Comparison of ENCODE assay signal across 23 cellular contexts in the genomic region with DNA sequence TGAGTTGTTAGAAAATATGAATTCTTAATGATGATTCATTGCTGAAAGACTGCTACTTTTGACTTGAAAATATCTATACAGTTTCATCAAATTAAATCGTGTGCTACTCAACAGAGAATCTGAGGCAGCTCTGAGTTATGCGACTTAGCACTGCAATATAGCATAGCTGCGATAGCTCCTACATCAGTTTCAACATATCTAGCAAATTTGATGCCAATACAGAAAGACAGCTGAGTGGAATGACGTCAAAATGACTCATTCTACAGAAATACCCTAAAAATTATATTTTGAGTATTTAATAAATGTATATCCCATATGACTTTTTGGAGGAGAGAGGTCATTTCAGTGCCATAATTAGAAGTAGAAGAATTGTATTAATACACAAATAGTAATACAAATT.
DNase-seq lines count a peak whose midpoint lies in the region; ATAC-seq and TF ChIP-seq lines count a peak whose summit lies in the region.
"Had no signal": no experiment of that assay in that cellular context is flagged by ENCODE, and none has a peak within 500 bp of the region (broad histone marks: within the 10 kb centered on the region; RNA-seq: fewer than 3 reads in every experiment).

No MANE protein-coding gene starts in this region.

- H3K79me2 ChIP-seq in trophoblast cell (ENCODE audit: control insufficient read depth, insufficient read depth, low read length, poor library complexity) = no peaks in the 10 kb centered on the region

- H3K79me1 ChIP-seq in trophoblast cell (ENCODE audit: low read length) = no peaks in the 10 kb centered on the region

- no peak overlapping the region for H2BK120ac ChIP-seq in trophoblast cell (ENCODE audit: insufficient read depth, low read length, poor library complexity)

- no peak overlapping the region for H3K9ac ChIP-seq in adipocyte (ENCODE audit: low read length)
- no peak overlapping the region for H3K9ac ChIP-seq in trophoblast cell (ENCODE audit: low read length)

- H4K8ac ChIP-seq in trophoblast cell (ENCODE audit: low read depth, low read length) = no peak overlapping the region

- CTCF ChIA-PET in activated CD4-positive, alpha-beta memory T cell treated with anti-CD3 and anti-CD28 coated beads, Interleukin-2, amount 10 ng/mL, durations not matched to agents 7 days and 5 days (lab: Charles Lee) = interaction anchor here (1.0 to 1.2 kb wide), 2 partner anchors 59 to 61 kb away, joined by 3 to 4 read pairs; no protein-coding TSS in a partner anchor
- CTCF ChIA-PET in activated CD4-positive, alpha-beta memory T cell treated with anti-CD3 and anti-CD28 coated beads for 36 hours (lab: Charles Lee) = no interaction called here

- H3K4me1 Mint-ChIP-seq in activated CD4-positive, alpha-beta memory T cell treated with anti-CD3 and anti-CD28 coated beads, Interleukin-2, amount 10 ng/mL, durations not matched to agents 7 days and 5 days = no peaks in the 10 kb centered on the region
- no peaks in the 10 kb centered on the region for H3K4me1 Mint-ChIP-seq in activated CD4-positive, alpha-beta memory T cell treated with anti-CD3 and anti-CD28 coated beads for 36 hours (ENCODE audit: low read depth)
- H3K4me1 Mint-ChIP-seq in activated T-helper 2 cell treated with anti-CD3 and anti-CD28 coated beads, Interferon-gamma antibody, Interleukin-2, Interleukin-4, amounts not matched to agents 10 μg/mL and 5 μg/mL and 100 μg/mL, durations not matched to agents 14 hours and 24 hours and 36 hours (ENCODE audit: low read depth) = no peaks in the 10 kb centered on the region
- H3K4me1 Mint-ChIP-seq: brain, naive B cell had no signal

- no peak overlapping the region for H4K12ac ChIP-seq in trophoblast cell (ENCODE audit: low read depth, low read length)

- no peak overlapping the region for H2BK12ac ChIP-seq in trophoblast cell (ENCODE audit: low read length)

- H3K36me3 ChIP-seq in adipocyte (ENCODE audit: control insufficient read depth, insufficient read depth, low read length, severe bottlenecking) (no peaks in the 10 kb centered on the region), trophoblast cell (ENCODE audit: control insufficient read depth in 1 of 2, insufficient read depth in 2 of 2, low read length in 2 of 2) (no peaks in the 10 kb centered on the region)
- H3K36me3 ChIP-seq: HAP-1, SJCRH30 had no signal

- no peak overlapping the region for H3K23ac ChIP-seq in trophoblast cell (ENCODE audit: low read length)

- ATAC-seq in GM21717 (IDR thresholded peaks at IDR 0.05; ENCODE audit: unreplicated experiment) (no peak), GM18867 (IDR thresholded peaks at IDR 0.05; ENCODE audit: unreplicated experiment) (no peak)

- H3K36me3 Mint-ChIP-seq in activated CD4-positive, alpha-beta memory T cell treated with anti-CD3 and anti-CD28 coated beads, Interleukin-2, amount 10 ng/mL, durations not matched to agents 7 days and 5 days (ENCODE audit: low read depth) = no peaks in the 10 kb centered on the region
- H3K36me3 Mint-ChIP-seq in activated CD4-positive, alpha-beta memory T cell treated with anti-CD3 and anti-CD28 coated beads for 36 hours = no peaks in the 10 kb centered on the region
- H3K36me3 Mint-ChIP-seq in activated T-helper 2 cell treated with anti-CD3 and anti-CD28 coated beads, Interferon-gamma antibody, Interleukin-2, Interleukin-4, amounts not matched to agents 10 μg/mL and 5 μg/mL and 100 μg/mL, durations not matched to agents 14 hours and 24 hours and 36 hours (ENCODE audit: low read depth) = no peaks in the 10 kb centered on the region
- H3K36me3 Mint-ChIP-seq: brain, naive B cell had no signal

- H3K4me3 ChIP-seq in NB4 (ENCODE audit: low read depth, low read length) (peak overlapping the region; percentile 71), adipocyte (ENCODE audit: low read length) (no peak overlapping the region), trophoblast cell (ENCODE audit: low read depth, low read length) (no peak overlapping the region)
- H3K4me3 ChIP-seq: HAP-1, SJCRH30 had no signal

- H2AK5ac ChIP-seq in trophoblast cell (ENCODE audit: low read length) = no peak overlapping the region

- no peak overlapping the region for H3K4me2 ChIP-seq in trophoblast cell (ENCODE audit: low read length)

- H2AFZ ChIP-seq in trophoblast cell (ENCODE audit: insufficient read depth, low read length, poor library complexity) = no peak overlapping the region

- H3K18ac ChIP-seq in trophoblast cell (ENCODE audit: low read length) = no peak overlapping the region

- H3K4me3 Mint-ChIP-seq in activated CD4-positive, alpha-beta memory T cell treated with anti-CD3 and anti-CD28 coated beads, Interleukin-2, amount 10 ng/mL, durations not matched to agents 7 days and 5 days = peak overlapping the region; percentile 21
- H3K4me3 Mint-ChIP-seq in activated CD4-positive, alpha-beta memory T cell treated with anti-CD3 and anti-CD28 coated beads for 36 hours = no peak overlapping the region
- H3K4me3 Mint-ChIP-seq in activated T-helper 2 cell treated with anti-CD3 and anti-CD28 coated beads, Interferon-gamma antibody, Interleukin-2, Interleukin-4, amounts not matched to agents 10 μg/mL and 5 μg/mL and 100 μg/mL, durations not matched to agents 14 hours and 24 hours and 36 hours (ENCODE audit: low read depth) = no peak overlapping the region
- H3K4me3 Mint-ChIP-seq: brain; naive B cell; T-helper 2 cell treated with Interferon-gamma antibody and Interleukin-4, amounts not matched to agents 5 μg/mL and 100 μg/mL, for 36 hours had no signal

- no peak overlapping the region for H4K91ac ChIP-seq in trophoblast cell (ENCODE audit: low read depth, low read length)

- H3K27me3 ChIP-seq in adipocyte (replicated peaks; ENCODE audit: control insufficient read depth, insufficient read depth, low read length) = no peaks in the 10 kb centered on the region
- no peaks in the 10 kb centered on the region for H3K27me3 ChIP-seq in trophoblast cell (ENCODE audit: insufficient read depth, low read length)
- H3K27me3 ChIP-seq: SJCRH30 had no signal

- H3K27me3 Mint-ChIP-seq in activated CD4-positive, alpha-beta memory T cell treated with anti-CD3 and anti-CD28 coated beads, Interleukin-2, amount 10 ng/mL, durations not matched to agents 7 days and 5 days = no peaks in the 10 kb centered on the region
- no peaks in the 10 kb centered on the region for H3K27me3 Mint-ChIP-seq in activated CD4-positive, alpha-beta memory T cell treated with anti-CD3 and anti-CD28 coated beads for 36 hours
- H3K27me3 Mint-ChIP-seq in activated T-helper 2 cell treated with anti-CD3 and anti-CD28 coated beads, Interferon-gamma antibody, Interleukin-2, Interleukin-4, amounts not matched to agents 10 μg/mL and 5 μg/mL and 100 μg/mL, durations not matched to agents 14 hours and 24 hours and 36 hours (ENCODE audit: low read depth) = no peaks in the 10 kb centered on the region
- H3K27me3 Mint-ChIP-seq: brain, naive B cell had no signal

- no peak overlapping the region for H3K4ac ChIP-seq in trophoblast cell (ENCODE audit: low read depth, low read length)

- TF ChIP-seq CTCF in NB4 (IDR thresholded peaks at IDR 0.05; ENCODE audit: low read depth, low read length) = no peak

- no CpG with 5 or more reads among the region's 4 CpGs for WGBS in trophoblast cell (ENCODE audit: extremely low coverage, insufficient coverage, insufficient read length)

- no peak for DNase-seq in activated CD4-positive, alpha-beta memory T cell treated with anti-CD3 and anti-CD28 coated beads, Interleukin-2, amount 10 ng/mL, durations not matched to agents 7 days and 5 days
- no peak for DNase-seq in activated CD4-positive, alpha-beta memory T cell treated with anti-CD3 and anti-CD28 coated beads for 36 hours
- DNase-seq in NB4 (ENCODE audit: low read depth) (peak; percentile 74), adipocyte (ENCODE audit: low read depth) (peak; percentile 5), trophoblast cell (peak; percentile 48 to 86)
- no peak for DNase-seq in activated T-helper 2 cell treated with anti-CD3 and anti-CD28 coated beads, Interferon-gamma antibody, Interleukin-2, Interleukin-4, amounts not matched to agents 10 μg/mL and 5 μg/mL and 100 μg/mL, durations not matched to agents 14 hours and 24 hours and 36 hours (ENCODE audit: low spot score)
- DNase-seq: activated CD8-positive, alpha-beta memory T cell treated with anti-CD3 and anti-CD28 coated beads, Interleukin-2, amount 50 U/mL, for 48 hours; activated naive CD4-positive, alpha-beta T cell treated with anti-CD3 and anti-CD28 coated beads for 36 hours; C1 segment of cervical spinal cord; cortex of kidney; DMS53; kidney glomerular epithelial cell; mammary epithelial cell; naive B cell; NCI-H1694; NCI-H774; SJCRH30 had no signal

- no peak overlapping the region for H3K27ac Mint-ChIP-seq in activated CD4-positive, alpha-beta memory T cell treated with anti-CD3 and anti-CD28 coated beads, Interleukin-2, amount 10 ng/mL, durations not matched to agents 7 days and 5 days
- H3K27ac Mint-ChIP-seq in activated CD4-positive, alpha-beta memory T cell treated with anti-CD3 and anti-CD28 coated beads for 36 hours = no peak overlapping the region
- no peak overlapping the region for H3K27ac Mint-ChIP-seq in activated T-helper 2 cell treated with anti-CD3 and anti-CD28 coated beads, Interferon-gamma antibody, Interleukin-2, Interleukin-4, amounts not matched to agents 10 μg/mL and 5 μg/mL and 100 μg/mL, durations not matched to agents 14 hours and 24 hours and 36 hours
- H3K27ac Mint-ChIP-seq: activated naive CD4-positive, alpha-beta T cell treated with anti-CD3 and anti-CD28 coated beads for 36 hours; brain; naive B cell; T-helper 2 cell treated with Interferon-gamma antibody and Interleukin-4, amounts not matched to agents 5 μg/mL and 100 μg/mL, for 36 hours had no signal

- H2BK5ac ChIP-seq in trophoblast cell (ENCODE audit: low read depth, low read length, poor library complexity) = no peak overlapping the region

- TF ChIP-seq POLR2A in NB4 (IDR thresholded peaks at IDR 0.05; ENCODE audit: extremely low read depth, insufficient read length) = peak; percentile 33

- H3K27ac ChIP-seq in trophoblast cell (ENCODE audit: low read depth, low read length) = no peak overlapping the region
- H3K27ac ChIP-seq: epithelial cell of prostate, SJCRH30 had no signal

- POLR2A ChIA-PET in activated CD4-positive, alpha-beta memory T cell treated with anti-CD3 and anti-CD28 coated beads, Interleukin-2, amount 10 ng/mL, durations not matched to agents 7 days and 5 days (lab: Charles Lee) = interaction anchor here (0.6 kb wide), 1 partner anchor 52 kb away, joined by 3 read pairs; no protein-coding TSS in a partner anchor
- POLR2A ChIA-PET in activated CD4-positive, alpha-beta memory T cell treated with anti-CD3 and anti-CD28 coated beads for 36 hours (lab: Charles Lee) = no interaction called here

- no peaks in the 10 kb centered on the region for H3K9me3 ChIP-seq in adipocyte (ENCODE audit: control insufficient read depth, low read length)
- H3K9me3 ChIP-seq in trophoblast cell (ENCODE audit: insufficient read depth, low read depth, low read length) = no peaks in the 10 kb centered on the region
- H3K9me3 ChIP-seq: HAP-1, SJCRH30 had no signal

- intact Hi-C loops in activated CD4-positive, alpha-beta memory T cell treated with anti-CD3 and anti-CD28 coated beads for 36 hours (cut with micrococcal nuclease) = no loop called here
- intact Hi-C loops in activated T-helper 2 cell treated with anti-CD3 and anti-CD28 coated beads, Interferon-gamma antibody, Interleukin-2, Interleukin-4, amounts not matched to agents 10 μg/mL and 5 μg/mL and 100 μg/mL, durations not matched to agents 14 hours and 24 hours and 36 hours (cut with micrococcal nuclease) = loop anchor here (2.0 kb wide), 1 partner anchor 26 kb away; no protein-coding TSS in a partner anchor

- no peaks in the 10 kb centered on the region for H3K4me1 ChIP-seq in adipocyte (ENCODE audit: control insufficient read depth, insufficient read depth, low read length)
- no peaks in the 10 kb centered on the region for H3K4me1 ChIP-seq in trophoblast cell (ENCODE audit: control insufficient read depth in 1 of 2, insufficient read depth in 2 of 2, low read length in 2 of 2)
- H3K4me1 ChIP-seq: HAP-1, SJCRH30 had no signal

- H3K14ac ChIP-seq in trophoblast cell (ENCODE audit: low read length) = no peak overlapping the region

- H3K9me3 Mint-ChIP-seq in activated CD4-positive, alpha-beta memory T cell treated with anti-CD3 and anti-CD28 coated beads, Interleukin-2, amount 10 ng/mL, durations not matched to agents 7 days and 5 days = no peaks in the 10 kb centered on the region
- H3K9me3 Mint-ChIP-seq in activated CD4-positive, alpha-beta memory T cell treated with anti-CD3 and anti-CD28 coated beads for 36 hours = no peaks in the 10 kb centered on the region
- H3K9me3 Mint-ChIP-seq in activated T-helper 2 cell treated with anti-CD3 and anti-CD28 coated beads, Interferon-gamma antibody, Interleukin-2, Interleukin-4, amounts not matched to agents 10 μg/mL and 5 μg/mL and 100 μg/mL, durations not matched to agents 14 hours and 24 hours and 36 hours = no peaks in the 10 kb centered on the region
- H3K9me3 Mint-ChIP-seq: activated naive CD4-positive, alpha-beta T cell treated with anti-CD3 and anti-CD28 coated beads for 36 hours; brain; naive B cell; T-helper 2 cell treated with Interferon-gamma antibody and Interleukin-4, amounts not matched to agents 5 μg/mL and 100 μg/mL, for 36 hours had no signal

Comparison
In these comparisons a context has a peak if more than half of its experiments do, and no peak if none do; other contexts are left out.
1. DNase-seq: peak in NB4 (single experiment), adipocyte (single experiment) and trophoblast cell (2 of 2); none in activated CD4-positive, alpha-beta memory T cell treated with anti-CD3 and anti-CD28 coated beads, Interleukin-2, amount 10 ng/mL, durations not matched to agents 7 days and 5 days (single experiment), activated CD4-positive, alpha-beta memory T cell treated with anti-CD3 and anti-CD28 coated beads for 36 hours (single experiment) and activated T-helper 2 cell treated with anti-CD3 and anti-CD28 coated beads, Interferon-gamma antibody, Interleukin-2, Interleukin-4, amounts not matched to agents 10 μg/mL and 5 μg/mL and 100 μg/mL, durations not matched to agents 14 hours and 24 hours and 36 hours (single experiment).